10 cellular contexts compared by ENCODE assay signal in the genomic region with DNA sequence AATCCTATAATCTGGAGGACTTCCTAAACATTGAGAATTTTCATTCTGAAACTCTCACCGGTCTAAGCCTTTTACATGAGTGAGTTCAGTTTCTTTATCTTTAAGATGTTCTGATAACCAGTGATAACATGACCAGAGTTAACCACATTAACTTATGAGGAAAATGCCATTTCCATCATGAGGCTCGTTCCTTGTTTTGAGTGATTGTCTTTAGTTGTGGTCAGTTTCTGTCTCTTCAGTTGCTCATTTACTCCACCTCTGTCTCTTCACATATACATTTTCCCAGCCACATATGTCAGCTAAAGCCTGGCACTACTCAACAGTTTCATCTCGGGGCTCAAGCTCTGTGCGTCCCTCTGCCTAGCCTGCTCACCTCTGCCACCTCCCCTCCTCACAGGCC.
A peak's percentile ranks its signal among the peaks of the same experiment; 100 is the strongest.
DNase-seq lines count a peak whose midpoint lies in the region; ATAC-seq and TF ChIP-seq lines count a peak whose summit lies in the region.
"Had no signal": no experiment of that assay in that cellular context is flagged by ENCODE, and none has a peak within 500 bp of the region (broad histone marks: within the 10 kb centered on the region; RNA-seq: fewer than 3 reads in every experiment).

No MANE protein-coding gene starts in this region.

- DNase-seq in PC-9: no peak
- no peak for DNase-seq in esophagus squamous epithelium (lab: John Stamatoyannopoulos, UW)
- no peak for DNase-seq in psoas muscle
- DNase-seq in middle frontal gyrus (ENCODE audit: extremely low spot score, low spot score): no peak
- DNase-seq in stimulated activated CD4-positive, alpha-beta T cell treated with anti-CD3 and anti-CD28 coated beads, Interleukin-4, amount 100 ng/mL, for 1 hour: no peak
- DNase-seq: activated gamma-delta T cell, GDM1 had no signal

- H3K36me3 ChIP-seq in ACC112 (ENCODE audit: insufficient read depth, low read length): peaks cover 6% of the 10 kb centered on the region; the same call in 1 of the 2 replicates
- H3K36me3 ChIP-seq in PC-9 (ENCODE audit: low read depth): no peaks in the 10 kb centered on the region; the same call in 1 of the 2 replicates
- H3K36me3 ChIP-seq in esophagus squamous epithelium: no peaks in the 10 kb centered on the region
- H3K36me3 ChIP-seq in psoas muscle (ENCODE audit: insufficient read depth in 1 of 2, low read depth in 1 of 2): no peaks in the 10 kb centered on the region

- TF ChIP-seq CTCF in PC-9 (conservative IDR thresholded peaks at IDR 0.05) (no peak), esophagus squamous epithelium (IDR thresholded peaks at IDR 0.05) (no peak), psoas muscle (IDR thresholded peaks at IDR 0.05) (no peak)

- H3K79me2 ChIP-seq in ACC112 (ENCODE audit: control insufficient read depth, insufficient read depth, low read length, unreplicated experiment) (no peaks in the 10 kb centered on the region), PC-9 (ENCODE audit: low read depth) (0 out of 2 replicates have a peak, but pooled peaks cover 6% of the 10 kb centered on the region)

- H3K4me1 ChIP-seq in ACC112 (ENCODE audit: control insufficient read depth, insufficient read depth, low read length, unreplicated experiment): peaks cover 36% of the 10 kb centered on the region
- peaks cover 42% of the 10 kb centered on the region for H3K4me1 ChIP-seq in PC-9 (replicated peaks; ENCODE audit: insufficient read depth)
- H3K4me1 ChIP-seq in esophagus squamous epithelium: peaks cover 6 to 44% (median 21%) of the 10 kb centered on the region in 3 donors
- no peaks in the 10 kb centered on the region for H3K4me1 ChIP-seq in psoas muscle

- WGBS in esophagus squamous epithelium, 2 donors: 74 to 85% methylated on average over 4 of the region's 4 CpGs
- WGBS in psoas muscle, 3 donors: 87 to 96% (median 93%) methylated on average over 4 of the region's 4 CpGs

- no peak for TF ChIP-seq POLR2A in esophagus squamous epithelium (IDR thresholded peaks at IDR 0.05)

- peaks cover 19% of the 10 kb centered on the region for H3F3A ChIP-seq in PC-9 (ENCODE audit: insufficient read depth, low read depth)

- H3K4me3 ChIP-seq in ACC112 (ENCODE audit: low read depth, low read length) (no peak overlapping the region), PC-9 (no peak overlapping the region), esophagus squamous epithelium (no peak overlapping the region), psoas muscle (no peak overlapping the region)

- H3K27ac ChIP-seq in ACC112 (ENCODE audit: low read depth, low read length) (peak overlapping the region; percentile 98), PC-9 (peak overlapping the region; percentile 87), esophagus squamous epithelium (peak overlapping the region; percentile 46 to 87 (median 65)), psoas muscle (peak overlapping the region; percentile 59)

- CTCF ChIA-PET in PC-9 (lab: Charles Lee): no interaction called here

- no peak overlapping the region for H3K4me2 ChIP-seq in PC-9

- H3K9me2 ChIP-seq in PC-9 (ENCODE audit: insufficient read depth): no peaks in the 10 kb centered on the region

- H4K20me1 ChIP-seq in PC-9 (ENCODE audit: insufficient read depth): no peaks in the 10 kb centered on the region

- no peaks in the 10 kb centered on the region for H3K9me3 ChIP-seq in PC-9 (ENCODE audit: insufficient read depth, low read depth)
- H3K9me3 ChIP-seq in esophagus squamous epithelium: no peaks in the 10 kb centered on the region
- H3K9me3 ChIP-seq in psoas muscle: no peaks in the 10 kb centered on the region

- intact Hi-C loops in PC-9 (cut with micrococcal nuclease; ENCODE audit: unreplicated experiment): loop anchor here (5.0 kb wide), 1 partner anchor 1259 kb away; no protein-coding TSS in a partner anchor
- intact Hi-C loops in esophagus squamous epithelium (cut with DNase I): no loop called here
- intact Hi-C loops in psoas muscle (cut with DNase I): no loop called here

- no TSS peak for BruUV-seq in PC-9 (replicated peaks; lab: Mats Ljungman, UMichigan)

- ATAC-seq in psoas muscle (no peak), GM19397 (IDR thresholded peaks at IDR 0.05; ENCODE audit: unreplicated experiment) (no peak), HG02938 (IDR thresholded peaks at IDR 0.05; ENCODE audit: unreplicated experiment) (no peak)

- POLR2A ChIA-PET in PC-9 (lab: Charles Lee; ENCODE audit: unreplicated experiment): interaction anchor here (0.6 kb wide), 1 partner anchor 13 kb away, joined by 3 read pairs; no protein-coding TSS in a partner anchor

- H2AFZ ChIP-seq in ACC112 (ENCODE audit: low read length, unreplicated experiment) (no peak overlapping the region), PC-9 (no peak overlapping the region)

- H3K27me3 ChIP-seq in ACC112 (ENCODE audit: insufficient read depth, low read length) (no peaks in the 10 kb centered on the region), PC-9 (ENCODE audit: insufficient read depth, low read depth) (no peaks in the 10 kb centered on the region), esophagus squamous epithelium (no peaks in the 10 kb centered on the region), psoas muscle (ENCODE audit: insufficient read depth in 3 of 3, low read length in 2 of 3) (no peaks in the 10 kb centered on the region)
